ENCODE assay signal across 8 cellular contexts in genomic region chr11:35404397-35404775, GRCh38. TPM values are rescaled to one million over a fixed set of nuclear protein-coding genes. Genes with fewer than 3 reads are reported as not detected.
DNase-seq lines count a peak whose midpoint lies in the region; ATAC-seq, FAIRE-seq and TF ChIP-seq lines count a peak whose summit lies in the region.
"Had no signal": no experiment of that assay in that cellular context is flagged by ENCODE, and none has a peak within 500 bp of the region (broad histone marks: within the 10 kb centered on the region; RNA-seq: fewer than 3 reads in every experiment).

No MANE protein-coding gene starts in this region.

- no peak overlapping the region for H2AFZ ChIP-seq in DND-41 (ENCODE audit: low read depth, low read length)
- no peak overlapping the region for H2AFZ ChIP-seq in astrocyte (ENCODE audit: low read depth, low read length)

- no peaks in the 10 kb centered on the region for H4K20me1 ChIP-seq in DND-41 (ENCODE audit: insufficient read depth, low read length)
- no peaks in the 10 kb centered on the region for H4K20me1 ChIP-seq in astrocyte (ENCODE audit: insufficient read depth, low read length)

- H3K4me3 Mint-ChIP-seq in astrocyte (ENCODE audit: unreplicated experiment) (no peak overlapping the region), memory B cell (peak overlapping the region; percentile 50)

- H3K36me3 ChIP-seq in DND-41 (ENCODE audit: insufficient read depth, low read length) (no peaks in the 10 kb centered on the region), astrocyte (ENCODE audit: insufficient read depth, low read length) (no peaks in the 10 kb centered on the region)

- peak; percentile 60 for TF ChIP-seq CTCF in DND-41 (IDR thresholded peaks at IDR 0.05; ENCODE audit: borderline replicate concordance, extremely low read depth, low read length, poor library complexity, severe bottlenecking)
- TF ChIP-seq CTCF in HFF-Myc (IDR thresholded peaks at IDR 0.05; ENCODE audit: low read depth, low read length, missing control alignments), result peak; percentile 71
- peak; percentile 61 for TF ChIP-seq CTCF in astrocyte (IDR thresholded peaks at IDR 0.05; ENCODE audit: insufficient read depth, low read depth, low read length)

- no peaks in the 10 kb centered on the region for H3K9me3 ChIP-seq in DND-41 (ENCODE audit: insufficient read depth, low read length, severe bottlenecking)
- no peaks in the 10 kb centered on the region for H3K9me3 ChIP-seq in astrocyte (ENCODE audit: insufficient read depth, low read depth, low read length)

- H3K27ac Mint-ChIP-seq in astrocyte (ENCODE audit: unreplicated experiment) (no peak overlapping the region), memory B cell (no peak overlapping the region)

- H3K79me2 ChIP-seq in DND-41 (ENCODE audit: insufficient read depth, low read length) (no peaks in the 10 kb centered on the region), astrocyte (ENCODE audit: insufficient read depth, low read length) (no peaks in the 10 kb centered on the region)

- no peak overlapping the region for H3K9ac ChIP-seq in DND-41 (ENCODE audit: low read depth, low read length)
- H3K9ac ChIP-seq in astrocyte (ENCODE audit: low read length), result no peak overlapping the region

- ATAC-seq in DND-41 (ENCODE audit: insufficient read depth, low read depth) (no peak), memory B cell (ENCODE audit: low read depth) (no peak)

- no peak overlapping the region for H3K27ac ChIP-seq in DND-41 (ENCODE audit: low read length)
- no peak overlapping the region for H3K27ac ChIP-seq in astrocyte (ENCODE audit: low read depth, low read length)
- H3K27ac ChIP-seq: SK-N-MC had no signal

- H3K4me2 ChIP-seq in DND-41 (ENCODE audit: insufficient read depth, low read length) (no peak overlapping the region), astrocyte (ENCODE audit: low read length) (no peak overlapping the region)

- H3K4me3 ChIP-seq in DND-41 (ENCODE audit: low read depth in 1 of 2, low read length in 2 of 2) (no peak overlapping the region), HFF-Myc (replicated peaks; ENCODE audit: low read depth, low read length) (no peak overlapping the region), astrocyte (ENCODE audit: insufficient read depth, low read depth, low read length) (no peak overlapping the region)
- H3K4me3 ChIP-seq: SK-N-MC had no signal

- no peaks in the 10 kb centered on the region for H3K4me1 ChIP-seq in DND-41 (ENCODE audit: insufficient read depth, low read length)
- H3K4me1 ChIP-seq in astrocyte (ENCODE audit: insufficient read depth, low read length), result no peaks in the 10 kb centered on the region

- no peak for FAIRE-seq in astrocyte (lab: Jason Lieb, UNC)

- H3K4me1 Mint-ChIP-seq in astrocyte (ENCODE audit: low read depth, unreplicated experiment), result no peaks in the 10 kb centered on the region
- H3K4me1 Mint-ChIP-seq in memory B cell, result peaks cover 5% of the 10 kb centered on the region

- H3K27me3 ChIP-seq in DND-41 (ENCODE audit: insufficient read depth, low read length, poor library complexity) (peaks cover 7% of the 10 kb centered on the region), astrocyte (ENCODE audit: insufficient read depth, low read length) (no peaks in the 10 kb centered on the region)

- no peaks in the 10 kb centered on the region for H3K36me3 Mint-ChIP-seq in astrocyte (ENCODE audit: low read depth, unreplicated experiment)
- H3K36me3 Mint-ChIP-seq in memory B cell, result no peaks in the 10 kb centered on the region

- H3K9me3 Mint-ChIP-seq in astrocyte (ENCODE audit: unreplicated experiment) (no peaks in the 10 kb centered on the region), memory B cell (no peaks in the 10 kb centered on the region)

- DNase-seq in DND-41 (peak; percentile 15), HFF-Myc (ENCODE audit: extremely low read depth, low read depth) (peak; percentile 31), astrocyte (ENCODE audit: low read depth) (no peak), memory B cell (ENCODE audit: low spot score in 2 of 2) (no peak), cortex of kidney (lab: John Stamatoyannopoulos, UW) (no peak), DMS114 treated with DMSO at 0.1 percent for 48 hours (lab: John Stamatoyannopoulos, UW; ENCODE audit: unreplicated experiment) (no peak), NCI-H2107 treated with DMSO at 0.1 percent for 48 hours (lab: John Stamatoyannopoulos, UW; ENCODE audit: unreplicated experiment) (no peak)

- H3K27me3 Mint-ChIP-seq in astrocyte (ENCODE audit: low read depth, unreplicated experiment) (peaks cover 9% of the 10 kb centered on the region), memory B cell (peaks cover 2% of the 10 kb centered on the region)

RNA-seq across cellular contexts. Expression of gene SLC1A2, which starts 15.0 kb away (rescaled TPM):
- total RNA-seq in astrocyte, result 0.14 and 0.25 TPM in 2 replicates

Comparison
In these comparisons a context has a peak if more than half of its experiments do, and no peak if none do; other contexts are left out.
1. DNase-seq: peak in DND-41 (single experiment) and HFF-Myc (single experiment); none in astrocyte (single experiment), memory B cell (0 of 2), cortex of kidney (single experiment), DMS114 treated with DMSO at 0.1 percent for 48 hours (single experiment) and NCI-H2107 treated with DMSO at 0.1 percent for 48 hours (single experiment).
2. Peak in every context shown above with its lines, with median percentiles within 50 percentile points of each other: CTCF ChIP-seq.